In genomic region chr17:2592974-2593845, GRCh38 we compare ENCODE assay signal across 1 cellular context.
A peak's percentile ranks its signal among the peaks of the same experiment; 100 is the strongest.
TF ChIP-seq lines count a peak whose summit lies in the region.

TSS of gene PAFAH1B1 (plus strand) at chr17:2593654. CDS start at chr17:2638289, 44,635 bp downstream.

TF ChIP-seq in HepG2, 621 proteins besides CTCF, POLR2A, EP300 and RAD21 (continued from another document and continues in another):
- TF ChIP-seq U2AF1 (optimal IDR thresholded peaks at IDR 0.05; ENCODE audit: low read depth, low read length) (no peak), MYPOP (CRISPR knock-in tag; IDR thresholded peaks at IDR 0.05) (peak; percentile 89), ZNF224 (CRISPR knock-in tag; IDR thresholded peaks at IDR 0.05) (0 out of 2 replicates have a peak, but pooled peaks have one; percentile 54), ZNF83 (CRISPR knock-in tag; IDR thresholded peaks at IDR 0.05; ENCODE audit: borderline replicate concordance) (no peak), NFE2 (CRISPR knock-in tag; IDR thresholded peaks at IDR 0.05) (no peak), HDAC1 (CRISPR knock-in tag; IDR thresholded peaks at IDR 0.05) (peak; percentile 77), KDM2A (CRISPR knock-in tag; IDR thresholded peaks at IDR 0.05; ENCODE audit: borderline replicate concordance, low read depth) (no peak; the same call in 1 of the 2 replicates), ZBTB43 (CRISPR knock-in tag; conservative IDR thresholded peaks at IDR 0.05) (no peak), SNAPC4 (CRISPR knock-in tag; IDR thresholded peaks at IDR 0.05) (0 out of 2 replicates have a peak, but pooled peaks have one; percentile 40), ZNF558 (CRISPR knock-in tag; IDR thresholded peaks at IDR 0.05; ENCODE audit: borderline replicate concordance) (peak; percentile 35; the same call in 1 of the 2 replicates), HMGA1 (CRISPR knock-in tag; conservative IDR thresholded peaks at IDR 0.05) (no peak), CREBL2 (CRISPR knock-in tag; IDR thresholded peaks at IDR 0.05; ENCODE audit: borderline replicate concordance) (no peak), ZNF331 (CRISPR knock-in tag; IDR thresholded peaks at IDR 0.05) (peak; percentile 47), ZNF44 (CRISPR knock-in tag; IDR thresholded peaks at IDR 0.05) (no peak), ZSCAN9 (CRISPR knock-in tag; IDR thresholded peaks at IDR 0.05; ENCODE audit: borderline replicate concordance) (no peak), SKIL (CRISPR knock-in tag; IDR thresholded peaks at IDR 0.05; ENCODE audit: borderline replicate concordance) (no peak; the same call in 1 of the 2 replicates), USF2 (IDR thresholded peaks at IDR 0.05; ENCODE audit: low read depth, low read length) (no peak), USF2 (CRISPR knock-in tag; IDR thresholded peaks at IDR 0.05; ENCODE audit: borderline replicate concordance) (peak; percentile 48; the same call in 1 of the 2 replicates), PHF5A (CRISPR knock-in tag; IDR thresholded peaks at IDR 0.05; ENCODE audit: low read depth, unreplicated experiment) (no peak), CCDC6 (CRISPR knock-in tag; IDR thresholded peaks at IDR 0.05) (peak; percentile 42; the same call in 1 of the 2 replicates), ZC3H4 (CRISPR knock-in tag; IDR thresholded peaks at IDR 0.05; ENCODE audit: borderline replicate concordance) (no peak), ZNF414 (CRISPR knock-in tag; IDR thresholded peaks at IDR 0.05) (no peak), ELK4 (CRISPR knock-in tag; IDR thresholded peaks at IDR 0.05; ENCODE audit: borderline replicate concordance) (no peak), PHF8 (CRISPR knock-in tag; IDR thresholded peaks at IDR 0.05) (peak; percentile 82), ZNF230 (CRISPR knock-in tag; IDR thresholded peaks at IDR 0.05) (peak; percentile 77; the same call in 1 of the 2 replicates), MEIS1 (CRISPR knock-in tag; IDR thresholded peaks at IDR 0.05; ENCODE audit: borderline replicate concordance) (no peak), GMEB1 (CRISPR knock-in tag; IDR thresholded peaks at IDR 0.05; ENCODE audit: borderline replicate concordance) (peak; percentile 67), MAFF (IDR thresholded peaks at IDR 0.05; ENCODE audit: low read depth, low read length) (no peak), FOXP4 (CRISPR knock-in tag; IDR thresholded peaks at IDR 0.05) (no peak), ELF3 (CRISPR knock-in tag; IDR thresholded peaks at IDR 0.05) (peak; percentile 33; the same call in 1 of the 2 replicates), SATB2 (CRISPR knock-in tag; IDR thresholded peaks at IDR 0.05) (0 out of 2 replicates have a peak, but pooled peaks have one; percentile 35), SALL2 (CRISPR knock-in tag; IDR thresholded peaks at IDR 0.05) (peak; percentile 71), ZNF263 (CRISPR knock-in tag; IDR thresholded peaks at IDR 0.05) (peak; percentile 37; the same call in 1 of the 2 replicates), ZBTB25 (CRISPR knock-in tag; IDR thresholded peaks at IDR 0.05) (peak; percentile 31; the same call in 1 of the 2 replicates), MTERF4 (CRISPR knock-in tag; IDR thresholded peaks at IDR 0.05) (no peak; the same call in 1 of the 2 replicates), NFATC3 (CRISPR knock-in tag; IDR thresholded peaks at IDR 0.05) (0 out of 2 replicates have a peak, but pooled peaks have one; percentile 72), SRF (IDR thresholded peaks at IDR 0.05; ENCODE audit: low read depth, low read length) (no peak), SIN3A (IDR thresholded peaks at IDR 0.05; ENCODE audit: borderline replicate concordance, low read depth, low read length) (0 out of 2 replicates have a peak, but pooled peaks have one; percentile 33), WIZ (CRISPR knock-in tag; IDR thresholded peaks at IDR 0.05) (no peak)
